13 cellular contexts compared by ENCODE assay signal in the genomic region with DNA sequence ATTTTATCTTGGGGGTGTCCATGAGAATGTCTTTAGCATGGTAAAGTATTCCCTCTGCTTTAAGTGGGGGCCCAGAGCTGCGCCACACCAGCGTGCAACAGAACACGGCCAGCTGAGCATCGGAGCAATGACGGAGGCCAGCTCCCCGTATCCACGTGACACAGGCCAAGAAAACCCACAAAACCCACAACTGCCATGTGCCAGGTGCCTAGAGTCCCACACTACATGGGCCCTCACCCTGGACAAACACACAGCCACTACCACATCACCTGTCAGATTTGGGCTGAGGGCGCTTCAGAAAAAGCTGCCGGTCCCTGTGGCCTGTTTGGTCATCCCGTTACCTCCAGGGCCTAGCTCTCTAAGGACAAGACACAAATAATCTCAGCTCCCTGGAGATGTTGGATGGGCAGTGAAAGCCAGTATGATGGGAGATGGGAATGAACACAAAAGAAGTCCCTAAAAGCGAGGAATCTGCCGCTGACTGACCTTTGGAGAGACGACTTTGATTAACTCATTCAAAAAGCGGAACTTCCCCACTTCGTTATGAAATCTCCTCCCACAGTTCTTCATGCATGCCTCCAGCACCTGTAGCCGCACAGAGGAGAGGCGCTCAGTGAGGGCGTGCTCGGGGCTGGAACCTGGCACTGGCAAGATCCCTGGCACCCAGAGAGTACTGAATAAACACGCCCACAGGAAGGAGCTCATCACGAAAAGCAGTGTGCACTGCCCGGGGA. TPM values are rescaled to one million over a fixed set of nuclear protein-coding genes. Genes with fewer than 3 reads are reported as not detected.
DNase-seq lines count a peak whose midpoint lies in the region; ATAC-seq lines count a peak whose summit lies in the region.
"Had no signal": no experiment of that assay in that cellular context is flagged by ENCODE, and none has a peak within 500 bp of the region (broad histone marks: within the 10 kb centered on the region; RNA-seq: fewer than 3 reads in every experiment).

No MANE protein-coding gene starts in this region.

- POLR2A ChIA-PET in activated CD4-positive, alpha-beta memory T cell treated with anti-CD3 and anti-CD28 coated beads for 36 hours (lab: Charles Lee), result interaction anchor here (1.0 to 3.8 kb wide), 3 partner anchors 17 to 45 kb away, joined by 3 to 45 read pairs (median 3); a partner anchor contains a TSS
- POLR2A ChIA-PET in activated CD4-positive, alpha-beta memory T cell treated with anti-CD3 and anti-CD28 coated beads, Interleukin-2, amount 10 ng/mL, durations not matched to agents 7 days and 5 days (lab: Charles Lee), result interaction anchor here (1.1 to 8.8 kb wide), 3 partner anchors 17 to 130 kb away, joined by 3 to 96 read pairs (median 6); a partner anchor contains a TSS

- H3K27ac Mint-ChIP-seq in activated CD4-positive, alpha-beta memory T cell treated with anti-CD3 and anti-CD28 coated beads for 36 hours, result peak overlapping the region; percentile 65
- no peak overlapping the region for H3K27ac Mint-ChIP-seq in activated CD4-positive, alpha-beta memory T cell treated with anti-CD3 and anti-CD28 coated beads, Interleukin-2, amount 10 ng/mL, durations not matched to agents 7 days and 5 days
- peak overlapping the region; percentile 68 for H3K27ac Mint-ChIP-seq in activated naive CD8-positive, alpha-beta T cell treated with anti-CD3 and anti-CD28 coated beads, Interleukin-2, amount 50 U/mL, for 24 hours
- H3K27ac Mint-ChIP-seq in stimulated activated naive B cell treated with anti-CD40 and anti-IgM and Interleukin-4, amounts not matched to agents 10 μg/mL and 1 μg/mL and 100 μg/mL, for 72 hours, result peak overlapping the region; percentile 91

- DNase-seq in activated CD4-positive, alpha-beta memory T cell treated with anti-CD3 and anti-CD28 coated beads for 36 hours, result peak; percentile 44
- no peak for DNase-seq in activated CD4-positive, alpha-beta memory T cell treated with anti-CD3 and anti-CD28 coated beads, Interleukin-2, amount 10 ng/mL, durations not matched to agents 7 days and 5 days
- DNase-seq in NOMO-1 treated with DMSO at 0.1 percent for 48 hours (lab: John Stamatoyannopoulos, UW; ENCODE audit: unreplicated experiment) (peak; percentile 90), GM19238 (ENCODE audit: insufficient read length, low spot score) (no peak), right cardiac atrium (no peak), NCI-H82 treated with DMSO at 0.1 percent for 48 hours (lab: John Stamatoyannopoulos, UW; ENCODE audit: unreplicated experiment) (no peak)
- no peak for DNase-seq in activated naive CD8-positive, alpha-beta T cell treated with anti-CD3 and anti-CD28 coated beads, Interleukin-2, amount 50 U/mL, for 24 hours
- DNase-seq in stimulated activated naive B cell treated with anti-CD40 and anti-IgM and Interleukin-4, amounts not matched to agents 10 μg/mL and 1 μg/mL and 100 μg/mL, for 72 hours, result no peak
- DNase-seq: DMS79 treated with DMSO at 0.1 percent for 48 hours; foreskin melanocyte; left colon; pancreas; stimulated activated naive CD4-positive, alpha-beta T cell treated with Interleukin-2 at 50 U/mL for 16 hours had no signal

- H3K27me3 ChIP-seq in right cardiac atrium (ENCODE audit: control insufficient read depth, insufficient read depth), result no peaks in the 10 kb centered on the region
- H3K27me3 ChIP-seq: pancreas had no signal

- WGBS in right cardiac atrium, result 77% methylated on average over 22 of the region's 22 CpGs

- no peaks in the 10 kb centered on the region for H3K9me3 ChIP-seq in right cardiac atrium (ENCODE audit: control insufficient read depth, low read length)
- H3K9me3 ChIP-seq: pancreas had no signal

- no peak overlapping the region for H3K4me3 ChIP-seq in right cardiac atrium (ENCODE audit: low read length)
- H3K4me3 ChIP-seq: pancreas had no signal

- no peak overlapping the region for H3K27ac ChIP-seq in right cardiac atrium (ENCODE audit: low read length)
- H3K27ac ChIP-seq: pancreas had no signal

- CTCF ChIA-PET in activated CD4-positive, alpha-beta memory T cell treated with anti-CD3 and anti-CD28 coated beads for 36 hours (lab: Charles Lee), result interaction anchor here (1.0 to 1.2 kb wide), 3 partner anchors 26 to 130 kb away, joined by 3 to 4 read pairs (median 3); a partner anchor contains a TSS
- CTCF ChIA-PET in activated CD4-positive, alpha-beta memory T cell treated with anti-CD3 and anti-CD28 coated beads, Interleukin-2, amount 10 ng/mL, durations not matched to agents 7 days and 5 days (lab: Charles Lee), result interaction anchor here (0.5 to 2.9 kb wide), 3 partner anchors 16 to 176 kb away, joined by 3 to 11 read pairs (median 4); a partner anchor contains a TSS

- intact Hi-C loops in activated CD4-positive, alpha-beta memory T cell treated with anti-CD3 and anti-CD28 coated beads for 36 hours (cut with micrococcal nuclease), result no loop called here
- intact Hi-C loops in right cardiac atrium (cut with DNase I), result no loop called here

- H3K4me3 Mint-ChIP-seq in activated CD4-positive, alpha-beta memory T cell treated with anti-CD3 and anti-CD28 coated beads for 36 hours, result peak overlapping the region; percentile 30
- no peak overlapping the region for H3K4me3 Mint-ChIP-seq in activated CD4-positive, alpha-beta memory T cell treated with anti-CD3 and anti-CD28 coated beads, Interleukin-2, amount 10 ng/mL, durations not matched to agents 7 days and 5 days
- no peak overlapping the region for H3K4me3 Mint-ChIP-seq in activated naive CD8-positive, alpha-beta T cell treated with anti-CD3 and anti-CD28 coated beads, Interleukin-2, amount 50 U/mL, for 24 hours
- peak overlapping the region; percentile 71 to 77 for H3K4me3 Mint-ChIP-seq in stimulated activated naive B cell treated with anti-CD40 and anti-IgM and Interleukin-4, amounts not matched to agents 10 μg/mL and 1 μg/mL and 100 μg/mL, for 72 hours

- H3K36me3 Mint-ChIP-seq in activated CD4-positive, alpha-beta memory T cell treated with anti-CD3 and anti-CD28 coated beads for 36 hours, result peaks cover 60% of the 10 kb centered on the region
- peaks cover 71% of the 10 kb centered on the region for H3K36me3 Mint-ChIP-seq in activated CD4-positive, alpha-beta memory T cell treated with anti-CD3 and anti-CD28 coated beads, Interleukin-2, amount 10 ng/mL, durations not matched to agents 7 days and 5 days (ENCODE audit: low read depth)
- H3K36me3 Mint-ChIP-seq in activated naive CD8-positive, alpha-beta T cell treated with anti-CD3 and anti-CD28 coated beads, Interleukin-2, amount 50 U/mL, for 24 hours (ENCODE audit: low read depth), result peaks cover 55% of the 10 kb centered on the region
- peaks cover 52 to 66% of the 10 kb centered on the region in 2 donors for H3K36me3 Mint-ChIP-seq in stimulated activated naive B cell treated with anti-CD40 and anti-IgM and Interleukin-4, amounts not matched to agents 10 μg/mL and 1 μg/mL and 100 μg/mL, for 72 hours

- H3K9me3 Mint-ChIP-seq in activated CD4-positive, alpha-beta memory T cell treated with anti-CD3 and anti-CD28 coated beads for 36 hours, result no peaks in the 10 kb centered on the region
- H3K9me3 Mint-ChIP-seq in activated CD4-positive, alpha-beta memory T cell treated with anti-CD3 and anti-CD28 coated beads, Interleukin-2, amount 10 ng/mL, durations not matched to agents 7 days and 5 days, result no peaks in the 10 kb centered on the region
- H3K9me3 Mint-ChIP-seq in activated naive CD8-positive, alpha-beta T cell treated with anti-CD3 and anti-CD28 coated beads, Interleukin-2, amount 50 U/mL, for 24 hours, result no peaks in the 10 kb centered on the region
- no peaks in the 10 kb centered on the region for H3K9me3 Mint-ChIP-seq in stimulated activated naive B cell treated with anti-CD40 and anti-IgM and Interleukin-4, amounts not matched to agents 10 μg/mL and 1 μg/mL and 100 μg/mL, for 72 hours

- peaks cover 61% of the 10 kb centered on the region for H3K4me1 Mint-ChIP-seq in activated CD4-positive, alpha-beta memory T cell treated with anti-CD3 and anti-CD28 coated beads for 36 hours (ENCODE audit: low read depth)
- peaks cover 47% of the 10 kb centered on the region for H3K4me1 Mint-ChIP-seq in activated CD4-positive, alpha-beta memory T cell treated with anti-CD3 and anti-CD28 coated beads, Interleukin-2, amount 10 ng/mL, durations not matched to agents 7 days and 5 days
- peaks cover 74% of the 10 kb centered on the region for H3K4me1 Mint-ChIP-seq in activated naive CD8-positive, alpha-beta T cell treated with anti-CD3 and anti-CD28 coated beads, Interleukin-2, amount 50 U/mL, for 24 hours
- peaks cover 46 to 76% of the 10 kb centered on the region in 2 donors for H3K4me1 Mint-ChIP-seq in stimulated activated naive B cell treated with anti-CD40 and anti-IgM and Interleukin-4, amounts not matched to agents 10 μg/mL and 1 μg/mL and 100 μg/mL, for 72 hours

- no peak for ATAC-seq in activated naive CD8-positive, alpha-beta T cell treated with anti-CD3 and anti-CD28 coated beads, Interleukin-2, amount 50 U/mL, for 24 hours
- peak; percentile 64 to 67 for ATAC-seq in stimulated activated naive B cell treated with anti-CD40 and anti-IgM and Interleukin-4, amounts not matched to agents 10 μg/mL and 1 μg/mL and 100 μg/mL, for 72 hours (replicated peaks)
- ATAC-seq in right cardiac atrium, result no peak
- ATAC-seq: left colon, pancreas had no signal

- no peaks in the 10 kb centered on the region for H3K4me1 ChIP-seq in right cardiac atrium (ENCODE audit: control insufficient read depth, insufficient read depth, low read length)
- H3K4me1 ChIP-seq: pancreas had no signal

- no peaks in the 10 kb centered on the region for H3K27me3 Mint-ChIP-seq in activated CD4-positive, alpha-beta memory T cell treated with anti-CD3 and anti-CD28 coated beads for 36 hours
- no peaks in the 10 kb centered on the region for H3K27me3 Mint-ChIP-seq in activated CD4-positive, alpha-beta memory T cell treated with anti-CD3 and anti-CD28 coated beads, Interleukin-2, amount 10 ng/mL, durations not matched to agents 7 days and 5 days
- no peaks in the 10 kb centered on the region for H3K27me3 Mint-ChIP-seq in activated naive CD8-positive, alpha-beta T cell treated with anti-CD3 and anti-CD28 coated beads, Interleukin-2, amount 50 U/mL, for 24 hours
- H3K27me3 Mint-ChIP-seq in stimulated activated naive B cell treated with anti-CD40 and anti-IgM and Interleukin-4, amounts not matched to agents 10 μg/mL and 1 μg/mL and 100 μg/mL, for 72 hours, result no peaks in the 10 kb centered on the region

RNA-seq across cellular contexts. Expression of a gene that starts 17.1 kb away (rescaled TPM):
- total RNA-seq in activated CD4-positive, alpha-beta memory T cell treated with anti-CD3 and anti-CD28 coated beads for 36 hours, result 10 to 100 TPM; 68.5 to 70.7 TPM
- total RNA-seq in activated CD4-positive, alpha-beta memory T cell treated with anti-CD3 and anti-CD28 coated beads, Interleukin-2, amount 10 ng/mL, durations not matched to agents 7 days and 5 days, result 10 to 100 TPM; 73.4 to 79.4 TPM
- total RNA-seq in right cardiac atrium, result 10 to 100 TPM; 22.9 to 34.8 (median 26.9) TPM
- 15.7 TPM for polyA plus RNA-seq in right cardiac atrium

RNA-seq across cellular contexts. Expression of a gene that starts 17.4 kb away (rescaled TPM):
- total RNA-seq in activated CD4-positive, alpha-beta memory T cell treated with anti-CD3 and anti-CD28 coated beads for 36 hours, result 10 to 100 TPM; 72.9 to 76.1 TPM
- 10 to 100 TPM; 39.7 to 40.0 TPM for total RNA-seq in activated CD4-positive, alpha-beta memory T cell treated with anti-CD3 and anti-CD28 coated beads, Interleukin-2, amount 10 ng/mL, durations not matched to agents 7 days and 5 days
- total RNA-seq in right cardiac atrium, result 100 to 1,000 TPM in 1 of 4 donors, 10 to 100 TPM in 3; 91.5 to 110 (median 99.6) TPM
- polyA plus RNA-seq in right cardiac atrium, result 113 TPM

RNA-seq across cellular contexts. Expression of a gene that starts 26.7 kb away (rescaled TPM):
- total RNA-seq in activated CD4-positive, alpha-beta memory T cell treated with anti-CD3 and anti-CD28 coated beads for 36 hours, result 10 to 100 TPM; 50.2 to 57.2 TPM
- total RNA-seq in activated CD4-positive, alpha-beta memory T cell treated with anti-CD3 and anti-CD28 coated beads, Interleukin-2, amount 10 ng/mL, durations not matched to agents 7 days and 5 days, result 10 to 100 TPM; 54.8 to 60.3 TPM
- total RNA-seq in right cardiac atrium, result 10 to 100 TPM; 15.1 to 20.5 (median 17.8) TPM
- 14.6 TPM for polyA plus RNA-seq in right cardiac atrium

RNA-seq across cellular contexts. Expression of a gene that starts 38.8 kb away (rescaled TPM):
- total RNA-seq in activated CD4-positive, alpha-beta memory T cell treated with anti-CD3 and anti-CD28 coated beads for 36 hours, result 100 to 1,000 TPM; 125 to 132 TPM
- 100 to 1,000 TPM; 109 to 116 TPM for total RNA-seq in activated CD4-positive, alpha-beta memory T cell treated with anti-CD3 and anti-CD28 coated beads, Interleukin-2, amount 10 ng/mL, durations not matched to agents 7 days and 5 days
- 10 to 100 TPM; 31.3 to 36.1 (median 34.2) TPM for total RNA-seq in right cardiac atrium
- 16.3 TPM for polyA plus RNA-seq in right cardiac atrium

RNA-seq across cellular contexts. Expression of a gene that starts 44.9 kb away (rescaled TPM):
- total RNA-seq in activated CD4-positive, alpha-beta memory T cell treated with anti-CD3 and anti-CD28 coated beads for 36 hours, result 10 to 100 TPM; 57.9 to 62.3 TPM
- 10 to 100 TPM; 24.3 to 27.9 TPM for total RNA-seq in activated CD4-positive, alpha-beta memory T cell treated with anti-CD3 and anti-CD28 coated beads, Interleukin-2, amount 10 ng/mL, durations not matched to agents 7 days and 5 days
- total RNA-seq in right cardiac atrium, result 10 to 100 TPM in 2 of 4 donors, 1 to 10 TPM in 2; 8.4 to 23.5 (median 14.8) TPM
- polyA plus RNA-seq in right cardiac atrium, result 14.2 TPM

Comparison
In these comparisons a context has a peak if more than half of its experiments do, and no peak if none do; other contexts are left out.
1. DNase-seq: peak in activated CD4-positive, alpha-beta memory T cell treated with anti-CD3 and anti-CD28 coated beads for 36 hours (single experiment) and NOMO-1 treated with DMSO at 0.1 percent for 48 hours (single experiment); none in activated CD4-positive, alpha-beta memory T cell treated with anti-CD3 and anti-CD28 coated beads, Interleukin-2, amount 10 ng/mL, durations not matched to agents 7 days and 5 days (single experiment), activated naive CD8-positive, alpha-beta T cell treated with anti-CD3 and anti-CD28 coated beads, Interleukin-2, amount 50 U/mL, for 24 hours (single experiment), stimulated activated naive B cell treated with anti-CD40 and anti-IgM and Interleukin-4, amounts not matched to agents 10 μg/mL and 1 μg/mL and 100 μg/mL, for 72 hours (single experiment), GM19238 (single experiment), right cardiac atrium (0 of 3) and NCI-H82 treated with DMSO at 0.1 percent for 48 hours (single experiment).
2. H3K4me3 Mint-ChIP-seq: peak in activated CD4-positive, alpha-beta memory T cell treated with anti-CD3 and anti-CD28 coated beads for 36 hours (single experiment) and stimulated activated naive B cell treated with anti-CD40 and anti-IgM and Interleukin-4, amounts not matched to agents 10 μg/mL and 1 μg/mL and 100 μg/mL, for 72 hours (2 of 2); none in activated CD4-positive, alpha-beta memory T cell treated with anti-CD3 and anti-CD28 coated beads, Interleukin-2, amount 10 ng/mL, durations not matched to agents 7 days and 5 days (single experiment) and activated naive CD8-positive, alpha-beta T cell treated with anti-CD3 and anti-CD28 coated beads, Interleukin-2, amount 50 U/mL, for 24 hours (single experiment).
3. ATAC-seq: peak in stimulated activated naive B cell treated with anti-CD40 and anti-IgM and Interleukin-4, amounts not matched to agents 10 μg/mL and 1 μg/mL and 100 μg/mL, for 72 hours (2 of 2); none in activated naive CD8-positive, alpha-beta T cell treated with anti-CD3 and anti-CD28 coated beads, Interleukin-2, amount 50 U/mL, for 24 hours (single experiment) and right cardiac atrium (0 of 2).